ENCODE assay signal across 8 cellular contexts in genomic region chr7:66100408-66101050, GRCh38. TPM values are rescaled to one million over a fixed set of nuclear protein-coding genes. Genes with fewer than 3 reads are reported as not detected.
DNase-seq lines count a peak whose midpoint lies in the region; ATAC-seq and TF ChIP-seq lines count a peak whose summit lies in the region.

No MANE protein-coding gene starts in this region.

- H3K4me3 ChIP-seq in Panc1 (ENCODE audit: low read depth in 2 of 2, low read length in 2 of 2) (peak overlapping the region; percentile 48 to 77), fibroblast of mammary gland (ENCODE audit: control insufficient read depth, low read depth, low read length) (peak overlapping the region; percentile 46), skin epidermis (peak overlapping the region in 6 of 7 experiments; percentile 16 to 34 (median 28))

- H3K4me1 Mint-ChIP-seq in T-helper 2 cell treated with Interferon-gamma antibody and Interleukin-4, amounts not matched to agents 5 μg/mL and 100 μg/mL, for 36 hours (ENCODE audit: low read depth), result peaks cover 9% of the 10 kb centered on the region

- in situ Hi-C loops in Panc1 (cut with HindIII; ENCODE audit: low pct_unique_long_range_greater_than_20kb, low sequenced_read_pairs), result no loop called here

- H3K36me3 ChIP-seq in Panc1 (ENCODE audit: control insufficient read depth, insufficient read depth, low read length), result no peaks in the 10 kb centered on the region

- DNase-seq in T-helper 2 cell treated with Interferon-gamma antibody and Interleukin-4, amounts not matched to agents 5 μg/mL and 100 μg/mL, for 36 hours (ENCODE audit: low spot score), result no peak
- no peak for DNase-seq in T-helper 2 cell
- no peak for DNase-seq in Panc1 (ENCODE audit: low read depth, low spot score)
- DNase-seq in fibroblast of mammary gland (ENCODE audit: low read depth), result no peak
- DNase-seq in NOMO-1 (lab: John Stamatoyannopoulos, UW; ENCODE audit: unreplicated experiment in 2 of 2), result no peak
- DNase-seq in NCI-H510A (lab: John Stamatoyannopoulos, UW), result no peak
- no peak for DNase-seq in NCI-H69 (lab: John Stamatoyannopoulos, UW)

- peak overlapping the region; percentile 88 for H3K27ac Mint-ChIP-seq in T-helper 2 cell treated with Interferon-gamma antibody and Interleukin-4, amounts not matched to agents 5 μg/mL and 100 μg/mL, for 36 hours

- H3K9me3 Mint-ChIP-seq in T-helper 2 cell treated with Interferon-gamma antibody and Interleukin-4, amounts not matched to agents 5 μg/mL and 100 μg/mL, for 36 hours, result no peaks in the 10 kb centered on the region

- H3K4me1 ChIP-seq in Panc1 (ENCODE audit: control insufficient read depth, insufficient read depth, low read length), result no peaks in the 10 kb centered on the region; the same call in 1 of the 2 replicates

- H3K27me3 ChIP-seq in Panc1 (ENCODE audit: control insufficient read depth, insufficient read depth, low read length), result no peaks in the 10 kb centered on the region

- H3K27me3 Mint-ChIP-seq in T-helper 2 cell treated with Interferon-gamma antibody and Interleukin-4, amounts not matched to agents 5 μg/mL and 100 μg/mL, for 36 hours (ENCODE audit: low read depth), result no peaks in the 10 kb centered on the region

- ATAC-seq in Panc1, result peak; percentile 39

- H3K4me3 Mint-ChIP-seq in T-helper 2 cell treated with Interferon-gamma antibody and Interleukin-4, amounts not matched to agents 5 μg/mL and 100 μg/mL, for 36 hours, result peak overlapping the region; percentile 87

- no peak for TF ChIP-seq CTCF in Panc1 (IDR thresholded peaks at IDR 0.05)
- no peak for TF ChIP-seq CTCF in fibroblast of mammary gland (conservative IDR thresholded peaks at IDR 0.05; ENCODE audit: control insufficient read depth, insufficient read depth, low read depth, low read length)

- CTCF ChIA-PET in Panc1 (lab: Charles Lee), result interaction anchor here (0.7 kb wide), 1 partner anchor 69 kb away, joined by 16 read pairs; no protein-coding TSS in a partner anchor

- POLR2A ChIA-PET in Panc1 (lab: Charles Lee), result interaction anchor here (0.6 kb wide), 1 partner anchor 56 kb away, joined by 3 read pairs; no protein-coding TSS in a partner anchor

- intact Hi-C loops in Panc1 (cut with micrococcal nuclease; ENCODE audit: unreplicated experiment), result no loop called here

- H3K27ac ChIP-seq in Panc1 (ENCODE audit: low read length) (peak overlapping the region; percentile 98), skin epidermis (peak overlapping the region in 20 of 21 experiments; percentile 35 to 88 (median 78))

- no peaks in the 10 kb centered on the region for H3K36me3 Mint-ChIP-seq in T-helper 2 cell treated with Interferon-gamma antibody and Interleukin-4, amounts not matched to agents 5 μg/mL and 100 μg/mL, for 36 hours (ENCODE audit: low read depth)

- no TSS peak for BruUV-seq in Panc1 (replicated peaks; lab: Mats Ljungman, UMichigan)

- no peaks in the 10 kb centered on the region for H3K9me3 ChIP-seq in Panc1 (ENCODE audit: control insufficient read depth, insufficient read depth, low read depth, low read length)

RNA-seq across cellular contexts. Expression of gene CRCP, which starts 14.1 kb away (rescaled TPM):
- total RNA-seq in Panc1 (2021; ENCODE audit: unreplicated experiment), result 46.4 TPM
- polyA plus RNA-seq in Panc1 (2012; ENCODE audit: insufficient read length), result 29.0 TPM

RNA-seq across cellular contexts. Expression of gene ASL, which starts 24.9 kb away (rescaled TPM):
- total RNA-seq in Panc1 (2021; ENCODE audit: unreplicated experiment), result 34.3 TPM
- 63.3 TPM for polyA plus RNA-seq in Panc1 (2012; ENCODE audit: insufficient read length)
